Comparison of ENCODE assay signal across 20 cellular contexts in the genomic region with DNA sequence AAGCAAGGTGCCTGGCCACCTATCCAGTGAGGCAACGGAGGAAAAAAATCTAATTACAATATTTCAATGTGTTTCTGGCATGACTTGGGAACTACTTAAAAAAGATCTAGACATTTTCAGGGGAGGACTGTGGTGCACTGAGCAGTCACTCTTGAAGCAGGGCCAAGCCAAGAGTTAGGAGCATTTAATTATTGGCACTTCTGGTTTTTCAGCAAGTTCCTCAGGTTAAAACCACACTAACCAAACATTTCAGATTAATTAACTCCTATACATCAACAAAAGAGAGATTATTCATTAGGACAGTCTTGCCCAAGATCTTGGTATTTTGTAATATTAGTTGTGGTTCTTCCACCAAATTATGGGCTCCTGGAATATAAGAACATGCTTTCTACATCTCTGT. TPM values are rescaled to one million over a fixed set of nuclear protein-coding genes. Genes with fewer than 3 reads are reported as not detected.
DNase-seq lines count a peak whose midpoint lies in the region; ATAC-seq and TF ChIP-seq lines count a peak whose summit lies in the region.
"Had no signal": no experiment of that assay in that cellular context is flagged by ENCODE, and none has a peak within 500 bp of the region (broad histone marks: within the 10 kb centered on the region; RNA-seq: fewer than 3 reads in every experiment).

No MANE protein-coding gene starts in this region.

- H3K9me3 ChIP-seq in heart right ventricle (no peaks in the 10 kb centered on the region), right atrium auricular region (no peaks in the 10 kb centered on the region), mucosa of rectum (ENCODE audit: control insufficient read depth in 2 of 2, low read length in 2 of 2) (no peaks in the 10 kb centered on the region), aorta (ENCODE audit: control insufficient read depth, low read length) (no peaks in the 10 kb centered on the region)
- H3K9me3 ChIP-seq: A549, ovary had no signal

- TF ChIP-seq CTCF in heart right ventricle (IDR thresholded peaks at IDR 0.05) (no peak), right atrium auricular region (IDR thresholded peaks at IDR 0.05) (no peak), natural killer cell (IDR thresholded peaks at IDR 0.05) (no peak)

- H3K9me3 Mint-ChIP-seq in natural killer cell: no peaks in the 10 kb centered on the region
- H3K9me3 Mint-ChIP-seq: activated B cell treated with CpG ODN at 0.5 μM for 24 hours; activated T-helper 17 cell treated with anti-CD3 and anti-CD28 coated beads, Interleukin-2, amount 50 U/mL, for 72 hours; CD8-positive, alpha-beta T cell; stimulated activated memory B cell treated with anti-CD40 and anti-IgM and Interleukin-4, amounts not matched to agents 10 μg/mL and 1 μg/mL and 100 μg/mL, for 72 hours had no signal

- intact Hi-C loops in heart right ventricle (cut with DNase I): no loop called here
- intact Hi-C loops in aorta (cut with DNase I): no loop called here
- intact Hi-C loops in natural killer cell (cut with micrococcal nuclease): no loop called here

- peak overlapping the region in 8 of 10 donors; percentile 10 to 62 (median 32) for H3K27ac ChIP-seq in heart right ventricle
- H3K27ac ChIP-seq in right atrium auricular region: no peak overlapping the region
- peak overlapping the region; percentile 9 for H3K27ac ChIP-seq in caudate nucleus (ENCODE audit: low read depth, low read length)
- H3K27ac ChIP-seq in mucosa of rectum (ENCODE audit: low read depth in 2 of 2, low read length in 2 of 2): peak overlapping the region; percentile 83 to 90
- no peak overlapping the region for H3K27ac ChIP-seq in aorta (ENCODE audit: low read depth in 1 of 2, low read length in 2 of 2)
- H3K27ac ChIP-seq: A549, HL-60, ovary had no signal

- 58 to 71% methylated on average over 1 of the region's 1 CpG for WGBS in heart right ventricle, 2 donors
- WGBS in aorta, 2 donors: 28 to 35% methylated on average over 1 of the region's 1 CpG

- no peaks in the 10 kb centered on the region for H3K36me3 Mint-ChIP-seq in natural killer cell
- H3K36me3 Mint-ChIP-seq: CD8-positive, alpha-beta T cell; stimulated activated memory B cell treated with anti-CD40 and anti-IgM and Interleukin-4, amounts not matched to agents 10 μg/mL and 1 μg/mL and 100 μg/mL, for 72 hours had no signal

- DNase-seq in heart right ventricle (no peak), right atrium auricular region (ENCODE audit: low spot score) (no peak), caudate nucleus (lab: John Stamatoyannopoulos, UW) (no peak), aorta (no peak), natural killer cell (no peak), NCI-H1436 (lab: John Stamatoyannopoulos, UW) (no peak)
- DNase-seq in activated naive CD4-positive, alpha-beta T cell treated with anti-CD3 and anti-CD28 coated beads, Interleukin-2, amount 50 U/mL, for 16 hours: no peak
- DNase-seq: activated B cell treated with CpG ODN at 0.5 μM for 24 hours; amygdala; CD8-positive, alpha-beta T cell; NCI-H2107; trophoblast cell had no signal

- no peaks in the 10 kb centered on the region for H3K4me1 Mint-ChIP-seq in natural killer cell
- H3K4me1 Mint-ChIP-seq: activated B cell treated with CpG ODN at 0.5 μM for 24 hours; activated T-helper 17 cell treated with anti-CD3 and anti-CD28 coated beads, Interleukin-2, amount 50 U/mL, for 72 hours; stimulated activated memory B cell treated with anti-CD40 and anti-IgM and Interleukin-4, amounts not matched to agents 10 μg/mL and 1 μg/mL and 100 μg/mL, for 72 hours had no signal

- no peak overlapping the region for H3K27ac Mint-ChIP-seq in natural killer cell
- H3K27ac Mint-ChIP-seq: activated B cell treated with CpG ODN at 0.5 μM for 24 hours; activated T-helper 17 cell treated with anti-CD3 and anti-CD28 coated beads, Interleukin-2, amount 50 U/mL, for 72 hours; CD8-positive, alpha-beta T cell; stimulated activated memory B cell treated with anti-CD40 and anti-IgM and Interleukin-4, amounts not matched to agents 10 μg/mL and 1 μg/mL and 100 μg/mL, for 72 hours had no signal

- no peaks in the 10 kb centered on the region for H3K27me3 Mint-ChIP-seq in natural killer cell (ENCODE audit: low read depth in 2 of 2)
- H3K27me3 Mint-ChIP-seq: activated B cell treated with CpG ODN at 0.5 μM for 24 hours; activated T-helper 17 cell treated with anti-CD3 and anti-CD28 coated beads, Interleukin-2, amount 50 U/mL, for 72 hours; stimulated activated memory B cell treated with anti-CD40 and anti-IgM and Interleukin-4, amounts not matched to agents 10 μg/mL and 1 μg/mL and 100 μg/mL, for 72 hours had no signal

- peaks cover 0 to 17% (median 0%) of the 10 kb centered on the region in 9 donors for H3K36me3 ChIP-seq in heart right ventricle
- no peaks in the 10 kb centered on the region for H3K36me3 ChIP-seq in right atrium auricular region
- H3K36me3 ChIP-seq in mucosa of rectum (ENCODE audit: control insufficient read depth in 2 of 2, insufficient read depth in 2 of 2, low read length in 2 of 2): no peaks in the 10 kb centered on the region
- H3K36me3 ChIP-seq in aorta (ENCODE audit: control insufficient read depth in 1 of 2, insufficient read depth in 2 of 2, low read length in 1 of 2): no peaks in the 10 kb centered on the region
- H3K36me3 ChIP-seq: ovary had no signal

- no peak overlapping the region for H3K4me3 ChIP-seq in heart right ventricle
- H3K4me3 ChIP-seq in right atrium auricular region: no peak overlapping the region
- H3K4me3 ChIP-seq in mucosa of rectum (ENCODE audit: low read length in 2 of 2): peak overlapping the region in 1 of 2 donors; percentile 34
- H3K4me3 ChIP-seq in aorta (ENCODE audit: low read length in 2 of 2): no peak overlapping the region
- H3K4me3 ChIP-seq: A549, coronary artery, ovary, skin epidermis had no signal

- ATAC-seq in heart right ventricle: peak in 4 of 8 donors; percentile 18 to 36 (median 28)
- peak; percentile 9 for ATAC-seq in aorta (ENCODE audit: low FRiP score)
- ATAC-seq in natural killer cell: no peak
- ATAC-seq: A549; activated T-helper 17 cell treated with anti-CD3 and anti-CD28 coated beads, Interleukin-2, amount 50 U/mL, for 72 hours; CD8-positive, alpha-beta T cell; stimulated activated memory B cell treated with anti-CD40 and anti-IgM and Interleukin-4, amounts not matched to agents 10 μg/mL and 1 μg/mL and 100 μg/mL, for 72 hours had no signal

- H3K4me1 ChIP-seq in heart right ventricle (peaks cover 2 to 30% (median 23%) of the 10 kb centered on the region in 9 donors), right atrium auricular region (peaks cover 0 to 20% of the 10 kb centered on the region in 2 donors), mucosa of rectum (ENCODE audit: control insufficient read depth in 2 of 2, insufficient read depth in 2 of 2, low read length in 2 of 2) (peaks cover 30 to 31% of the 10 kb centered on the region in 2 donors), aorta (ENCODE audit: control insufficient read depth in 1 of 2, insufficient read depth in 2 of 2, low read length in 2 of 2) (no peaks in the 10 kb centered on the region)
- H3K4me1 ChIP-seq: A549 had no signal

- H3K27me3 ChIP-seq in heart right ventricle: no peaks in the 10 kb centered on the region
- no peaks in the 10 kb centered on the region for H3K27me3 ChIP-seq in right atrium auricular region
- no peaks in the 10 kb centered on the region for H3K27me3 ChIP-seq in mucosa of rectum (ENCODE audit: control insufficient read depth in 2 of 2, insufficient read depth in 2 of 2, low read length in 2 of 2)
- H3K27me3 ChIP-seq in aorta (ENCODE audit: control insufficient read depth in 1 of 2, insufficient read depth in 2 of 2, low read length in 1 of 2): no peaks in the 10 kb centered on the region
- H3K27me3 ChIP-seq: ovary had no signal

- no peak overlapping the region for H3K4me3 Mint-ChIP-seq in natural killer cell
- H3K4me3 Mint-ChIP-seq: activated B cell treated with CpG ODN at 0.5 μM for 24 hours; activated T-helper 17 cell treated with anti-CD3 and anti-CD28 coated beads, Interleukin-2, amount 50 U/mL, for 72 hours; CD8-positive, alpha-beta T cell; stimulated activated memory B cell treated with anti-CD40 and anti-IgM and Interleukin-4, amounts not matched to agents 10 μg/mL and 1 μg/mL and 100 μg/mL, for 72 hours had no signal

- H3K9ac ChIP-seq in mucosa of rectum (ENCODE audit: low read depth in 1 of 2, low read length in 2 of 2): peak overlapping the region; percentile 9 to 42

RNA-seq across cellular contexts. Expression of a gene that starts 25.6 kb away (rescaled TPM):
- total RNA-seq in heart right ventricle: 10 to 100 TPM in 5 of 10 donors, 1 to 10 TPM in 5; 8.6 to 14.5 (median 10.4) TPM
- 10 to 100 TPM; 13.5 to 14.3 TPM for polyA plus RNA-seq in heart right ventricle
- 10 to 100 TPM in 1 of 2 donors, 1 to 10 TPM in 1; 9.3 to 10.9 TPM for total RNA-seq in right atrium auricular region
- 10 to 100 TPM; 25.6 to 27.0 TPM for total RNA-seq in aorta
- 10 to 100 TPM in 1 of 2 donors, 1 to 10 TPM in 1; 8.8 to 25.0 TPM for polyA plus RNA-seq in aorta
- 10 to 100 TPM; 21.8 to 34.6 (median 23.5) TPM for total RNA-seq in natural killer cell

Comparison
In these comparisons a context has a peak if more than half of its experiments do, and no peak if none do; other contexts are left out.
1. H3K27ac ChIP-seq: peak in heart right ventricle (8 of 10), caudate nucleus (single experiment) and mucosa of rectum (2 of 2); none in right atrium auricular region (0 of 2) and aorta (0 of 2).